ENCODE assay signal across 1 cellular context in genomic region chr9:128457207-128457606, GRCh38.
TF ChIP-seq lines count a peak whose summit lies in the region.

No MANE protein-coding gene starts in this region.

TF ChIP-seq in K562, 482 proteins besides CTCF, POLR2A, EP300 and RAD21:
- TF ChIP-seq C11orf30 (IDR thresholded peaks at IDR 0.05; ENCODE audit: low read depth) (no peak), ZNF766 (CRISPR knock-in tag; conservative IDR thresholded peaks at IDR 0.05) (no peak), GTF2A2 (tag; IDR thresholded peaks at IDR 0.05) (no peak), ZNF133 (CRISPR knock-in tag; IDR thresholded peaks at IDR 0.05) (no peak), GABPB1 (CRISPR knock-in tag; IDR thresholded peaks at IDR 0.05) (no peak), EWSR1 (IDR thresholded peaks at IDR 0.05; ENCODE audit: borderline replicate concordance, low read depth, partially characterized antibody) (no peak)
- TF ChIP-seq, protein P1, sequence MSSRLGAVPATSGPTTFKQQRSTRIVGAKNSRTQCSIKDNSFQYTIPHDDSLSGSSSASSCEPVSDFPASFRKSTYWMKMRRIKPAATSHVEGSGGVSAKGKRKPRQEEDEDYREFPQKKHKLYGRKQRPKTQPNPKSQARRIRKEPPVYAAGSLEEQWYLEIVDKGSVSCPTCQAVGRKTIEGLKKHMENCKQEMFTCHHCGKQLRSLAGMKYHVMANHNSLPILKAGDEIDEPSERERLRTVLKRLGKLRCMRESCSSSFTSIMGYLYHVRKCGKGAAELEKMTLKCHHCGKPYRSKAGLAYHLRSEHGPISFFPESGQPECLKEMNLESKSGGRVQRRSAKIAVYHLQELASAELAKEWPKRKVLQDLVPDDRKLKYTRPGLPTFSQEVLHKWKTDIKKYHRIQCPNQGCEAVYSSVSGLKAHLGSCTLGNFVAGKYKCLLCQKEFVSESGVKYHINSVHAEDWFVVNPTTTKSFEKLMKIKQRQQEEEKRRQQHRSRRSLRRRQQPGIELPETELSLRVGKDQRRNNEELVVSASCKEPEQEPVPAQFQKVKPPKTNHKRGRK (tag; IDR thresholded peaks at IDR 0.05) = no peak
